10 cellular contexts compared by ENCODE assay signal in the genomic region with DNA sequence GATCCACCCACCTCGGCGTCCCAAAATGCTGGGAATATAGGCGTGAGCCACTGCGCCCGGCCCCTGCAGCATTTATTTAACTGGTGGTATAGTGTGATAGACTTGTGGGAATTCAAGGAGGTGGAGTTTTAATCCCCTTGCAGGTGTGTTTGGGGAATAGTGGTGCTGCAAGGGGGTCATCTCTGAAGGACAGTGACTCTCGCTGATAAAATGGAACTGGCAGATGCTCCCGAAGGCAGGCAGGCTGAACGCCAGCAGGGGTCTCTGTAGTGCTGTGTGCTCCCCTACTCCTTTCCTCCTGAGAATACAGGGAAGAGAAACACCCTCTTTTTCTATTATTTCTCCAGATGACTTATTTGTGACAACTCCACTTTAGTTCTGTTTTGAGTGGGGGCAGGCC. TPM values are rescaled to one million over a fixed set of nuclear protein-coding genes. Genes with fewer than 3 reads are reported as not detected.
A peak's percentile ranks its signal among the peaks of the same experiment; 100 is the strongest.
DNase-seq lines count a peak whose midpoint lies in the region; ATAC-seq, FAIRE-seq and TF ChIP-seq lines count a peak whose summit lies in the region.
"Had no signal": no experiment of that assay in that cellular context is flagged by ENCODE, and none has a peak within 500 bp of the region (broad histone marks: within the 10 kb centered on the region; RNA-seq: fewer than 3 reads in every experiment).

No MANE protein-coding gene starts in this region.

- H3K9me1 ChIP-seq in keratinocyte (ENCODE audit: control insufficient read depth, extremely low read depth, insufficient read depth, low read length) = no peaks in the 10 kb centered on the region

- H2AFZ ChIP-seq in DND-41 (ENCODE audit: low read depth, low read length) = no peak overlapping the region
- no peak overlapping the region for H2AFZ ChIP-seq in keratinocyte (ENCODE audit: control insufficient read depth, low read length)

- no peak for DNase-seq in DND-41
- DNase-seq in HFF-Myc (ENCODE audit: extremely low read depth, low read depth) = no peak
- peak; percentile 24 to 42 for DNase-seq in SJCRH30
- DNase-seq in keratinocyte (ENCODE audit: low read depth, low spot score) = no peak
- DNase-seq in activated T-cell treated with anti-CD3 and anti-CD28 coated beads for 4 hours = no peak
- DNase-seq in foreskin melanocyte = no peak

- H3K4me1 ChIP-seq in DND-41 (ENCODE audit: insufficient read depth, low read length) (peaks cover 22% of the 10 kb centered on the region), SJCRH30 (no peaks in the 10 kb centered on the region; the same call in 1 of the 2 replicates), keratinocyte (ENCODE audit: control insufficient read depth, extremely low read depth, insufficient read depth, low read length) (peaks cover 18% of the 10 kb centered on the region)
- H3K4me1 ChIP-seq: prostate gland had no signal

- H3K9me3 ChIP-seq in DND-41 (ENCODE audit: insufficient read depth, low read length, severe bottlenecking) = no peaks in the 10 kb centered on the region
- no peaks in the 10 kb centered on the region for H3K9me3 ChIP-seq in SJCRH30 (replicated peaks)
- H3K9me3 ChIP-seq in keratinocyte (ENCODE audit: control insufficient read depth, low read depth, low read length) = no peaks in the 10 kb centered on the region
- H3K9me3 ChIP-seq: prostate gland, upper lobe of left lung had no signal

- H3K27me3 ChIP-seq in DND-41 (ENCODE audit: insufficient read depth, low read length, poor library complexity) (no peaks in the 10 kb centered on the region), SJCRH30 (no peaks in the 10 kb centered on the region), keratinocyte (ENCODE audit: control insufficient read depth, extremely low read depth, insufficient read depth, low read length) (no peaks in the 10 kb centered on the region)
- H3K27me3 ChIP-seq: upper lobe of left lung had no signal

- H4K20me1 ChIP-seq in DND-41 (ENCODE audit: insufficient read depth, low read length) = no peaks in the 10 kb centered on the region
- H4K20me1 ChIP-seq in keratinocyte (ENCODE audit: control insufficient read depth, extremely low read depth, insufficient read depth, low read length) = no peaks in the 10 kb centered on the region

- no peak for FAIRE-seq in keratinocyte (lab: Jason Lieb, UNC)

- dilution Hi-C loops in keratinocyte (cut with MboI; ENCODE audit: extremely low pct_ligation_motif_present, low sequenced_read_pairs) = no loop called here

- H3K9ac ChIP-seq in DND-41 (ENCODE audit: low read depth, low read length) (no peak overlapping the region), keratinocyte (ENCODE audit: control insufficient read depth, extremely low read depth, insufficient read depth, low read length) (no peak overlapping the region)

- ATAC-seq in DND-41 (ENCODE audit: insufficient read depth, low read depth) (no peak), GM21576 (IDR thresholded peaks at IDR 0.05; ENCODE audit: unreplicated experiment) (no peak), GM21717 (IDR thresholded peaks at IDR 0.05; ENCODE audit: unreplicated experiment) (no peak)

- H3K79me2 ChIP-seq in DND-41 (ENCODE audit: insufficient read depth, low read length) (peaks cover 4% of the 10 kb centered on the region), keratinocyte (ENCODE audit: control insufficient read depth, insufficient read depth, low read length) (no peaks in the 10 kb centered on the region)

- H3K27ac ChIP-seq in DND-41 (ENCODE audit: low read length) (no peak overlapping the region), SJCRH30 (no peak overlapping the region), keratinocyte (ENCODE audit: control insufficient read depth, insufficient read depth, low read length) (no peak overlapping the region)
- H3K27ac ChIP-seq: prostate gland had no signal

- H3K36me3 ChIP-seq in DND-41 (ENCODE audit: insufficient read depth, low read length) (no peaks in the 10 kb centered on the region), SJCRH30 (no peaks in the 10 kb centered on the region), keratinocyte (ENCODE audit: control insufficient read depth in 2 of 2, extremely low read depth in 1 of 2, insufficient read depth in 2 of 2, low read length in 2 of 2) (no peaks in the 10 kb centered on the region)
- H3K36me3 ChIP-seq: prostate gland, upper lobe of left lung had no signal

- H3K4me2 ChIP-seq in DND-41 (ENCODE audit: insufficient read depth, low read length) (no peak overlapping the region), keratinocyte (ENCODE audit: control insufficient read depth, extremely low read depth, insufficient read depth, low read depth, low read length) (no peak overlapping the region)

- TF ChIP-seq CTCF in DND-41 (IDR thresholded peaks at IDR 0.05; ENCODE audit: borderline replicate concordance, extremely low read depth, low read length, poor library complexity, severe bottlenecking) = peak; percentile 49
- TF ChIP-seq CTCF in HFF-Myc (IDR thresholded peaks at IDR 0.05; ENCODE audit: low read depth, low read length, missing control alignments) = peak; percentile 49
- peak in 2 of 3 experiments; percentile 4 to 29 for TF ChIP-seq CTCF in keratinocyte (optimal IDR thresholded peaks at IDR 0.05 in 1 of 3, IDR thresholded peaks at IDR 0.05 in 1 of 3, conservative IDR thresholded peaks at IDR 0.05 in 1 of 3; ENCODE audit: extremely low read depth in 1 of 3, insufficient read depth in 2 of 3, low read length in 3 of 3)

- H3K4me3 ChIP-seq in DND-41 (ENCODE audit: low read depth in 1 of 2, low read length in 2 of 2) = no peak overlapping the region
- no peak overlapping the region for H3K4me3 ChIP-seq in HFF-Myc (replicated peaks; ENCODE audit: low read depth, low read length)
- H3K4me3 ChIP-seq in SJCRH30 = no peak overlapping the region
- H3K4me3 ChIP-seq in keratinocyte (ENCODE audit: control insufficient read depth in 2 of 3, extremely low read depth in 1 of 3, insufficient read depth in 2 of 3, low read depth in 1 of 3, low read length in 3 of 3) = no peak overlapping the region
- H3K4me3 ChIP-seq: prostate gland, upper lobe of left lung had no signal

RNA-seq across cellular contexts. Expression of a gene that starts 4.0 kb away (rescaled TPM):
- total RNA-seq in SJCRH30 (2014; rRNA removed; shearing (Covaris generic)) = 0.71 and 2.6 TPM in 2 replicates
- polyA plus RNA-seq in keratinocyte = 7.1 to 12.5 TPM (median 9.5 TPM) in 3 replicates
- polyA plus RNA-seq in keratinocyte (2011; ENCODE audit: low read depth) = 6.0 TPM
- polyA plus RNA-seq in keratinocyte (2011; cell fraction: cytosol; rRNA removed) = 5.4 and 7.7 TPM in 2 replicates
- 7.7 and 8.5 TPM in 2 replicates for polyA plus RNA-seq in keratinocyte (2011; cell fraction: nucleus; rRNA removed)
- 6.5 and 7.2 TPM in 2 replicates for polyA plus RNA-seq in keratinocyte (2012; ENCODE audit: low replicate concordance)
- polyA minus RNA-seq in keratinocyte = 6.1 to 13.7 TPM (median 10.1 TPM) in 3 replicates
- polyA minus RNA-seq in keratinocyte (2011; cell fraction: cytosol; rRNA and poly(A)+ RNA removed) = 6.7 TPM
- 2.4 and 7.1 TPM in 2 replicates for polyA minus RNA-seq in keratinocyte (2011; cell fraction: nucleus; rRNA and poly(A)+ RNA removed)

RNA-seq across cellular contexts. Expression of a gene that starts 17.9 kb away (rescaled TPM):
- 130 and 140 TPM in 2 replicates for total RNA-seq in SJCRH30 (2014; rRNA removed; shearing (Covaris generic))
- 74.2 to 133 TPM (median 130 TPM) in 3 replicates for polyA plus RNA-seq in keratinocyte
- polyA plus RNA-seq in keratinocyte (2011; ENCODE audit: low read depth) = 98.8 TPM
- polyA plus RNA-seq in keratinocyte (2011; cell fraction: cytosol; rRNA removed) = 127 and 178 TPM in 2 replicates
- 46.1 and 50.4 TPM in 2 replicates for polyA plus RNA-seq in keratinocyte (2011; cell fraction: nucleus; rRNA removed)
- 60.5 and 118 TPM in 2 replicates for polyA plus RNA-seq in keratinocyte (2012; ENCODE audit: low replicate concordance)
- polyA minus RNA-seq in keratinocyte = 11.5 to 46.4 TPM (median 28.0 TPM) in 3 replicates
- 35.3 TPM for polyA minus RNA-seq in keratinocyte (2011; cell fraction: cytosol; rRNA and poly(A)+ RNA removed)
- 8.8 and 10.9 TPM in 2 replicates for polyA minus RNA-seq in keratinocyte (2011; cell fraction: nucleus; rRNA and poly(A)+ RNA removed)

RNA-seq across cellular contexts. Expression of a gene that starts 36.5 kb away (rescaled TPM):
- total RNA-seq in SJCRH30 (2014; rRNA removed; shearing (Covaris generic)) = not detected in 2 replicates
- not detected in 3 replicates for polyA plus RNA-seq in keratinocyte
- not detected for polyA plus RNA-seq in keratinocyte (2011; ENCODE audit: low read depth)
- polyA plus RNA-seq in keratinocyte (2011; cell fraction: cytosol; rRNA removed) = not detected in 2 replicates
- polyA plus RNA-seq in keratinocyte (2011; cell fraction: nucleus; rRNA removed) = not detected in 2 replicates
- polyA plus RNA-seq in keratinocyte (2012; ENCODE audit: low replicate concordance) = not detected in 2 replicates
- not detected in 3 replicates for polyA minus RNA-seq in keratinocyte
- polyA minus RNA-seq in keratinocyte (2011; cell fraction: cytosol; rRNA and poly(A)+ RNA removed) = not detected
- polyA minus RNA-seq in keratinocyte (2011; cell fraction: nucleus; rRNA and poly(A)+ RNA removed) = not detected in 2 replicates

RNA-seq across cellular contexts. Expression of a gene that starts 48.6 kb away (rescaled TPM):
- total RNA-seq in SJCRH30 (2014; rRNA removed; shearing (Covaris generic)) = 14.6 and 15.4 TPM in 2 replicates
- polyA plus RNA-seq in keratinocyte = 41.3 to 67.8 TPM (median 45.3 TPM) in 3 replicates
- polyA plus RNA-seq in keratinocyte (2011; ENCODE audit: low read depth) = 12.7 TPM
- polyA plus RNA-seq in keratinocyte (2011; cell fraction: cytosol; rRNA removed) = 43.5 and 55.1 TPM in 2 replicates
- 15.1 and 19.6 TPM in 2 replicates for polyA plus RNA-seq in keratinocyte (2011; cell fraction: nucleus; rRNA removed)
- 28.2 and 48.4 TPM in 2 replicates for polyA plus RNA-seq in keratinocyte (2012; ENCODE audit: low replicate concordance)
- polyA minus RNA-seq in keratinocyte = 29.0 to 51.7 TPM (median 34.5 TPM) in 3 replicates
- polyA minus RNA-seq in keratinocyte (2011; cell fraction: cytosol; rRNA and poly(A)+ RNA removed) = 41.6 TPM
- 6.8 and 8.8 TPM in 2 replicates for polyA minus RNA-seq in keratinocyte (2011; cell fraction: nucleus; rRNA and poly(A)+ RNA removed)

Comparison
In these comparisons a context has a peak if more than half of its experiments do, and no peak if none do; other contexts are left out.
1. DNase-seq: peak in SJCRH30 (2 of 2); none in DND-41 (single experiment), HFF-Myc (single experiment), keratinocyte (single experiment), activated T-cell treated with anti-CD3 and anti-CD28 coated beads for 4 hours (single experiment) and foreskin melanocyte (single experiment).
2. Peak in every context shown above with its lines, with median percentiles within 50 percentile points of each other: CTCF ChIP-seq.